Comparison of ENCODE assay signal across 30 cellular contexts in genomic region chr4:166280642-166281041, GRCh38.
"Had no signal": no experiment of that assay in that cellular context is flagged by ENCODE, and none has a peak within 500 bp of the region (broad histone marks: within the 10 kb centered on the region; RNA-seq: fewer than 3 reads in every experiment).

No MANE protein-coding gene starts in this region.

- H3K36me3 ChIP-seq: adrenal gland, ascending aorta, brain microvascular endothelial cell, breast epithelium, cardiac muscle cell had no signal

- H3K27me3 ChIP-seq: adrenal gland, ascending aorta, body of pancreas, brain microvascular endothelial cell, cardiac muscle cell had no signal

- H3K4me1 ChIP-seq: adrenal gland, ascending aorta, body of pancreas, breast epithelium had no signal

- H3K9me3 ChIP-seq: adrenal gland, ascending aorta, body of pancreas, breast epithelium had no signal

- H3K4me3 ChIP-seq: adrenal gland, ascending aorta, body of pancreas, breast epithelium, cardiac muscle cell had no signal

- H3K27ac ChIP-seq: adrenal gland, ascending aorta, body of pancreas, brain microvascular endothelial cell, breast epithelium, cardiac muscle cell had no signal

- DNase-seq: activated effector memory CD4-positive, alpha-beta T cell treated with anti-CD3 and anti-CD28 coated beads, Interleukin-2, amount 50 U/mL, for 16 hours; activated effector memory CD4-positive, alpha-beta T cell treated with Interleukin-2 at 50 U/mL for 16 hours; activated gamma-delta T cell; activated gamma-delta T cell treated with Interleukin-2 at 50 U/mL for 16 hours; activated naive CD4-positive, alpha-beta T cell; activated naive CD4-positive, alpha-beta T cell treated with anti-CD3 and anti-CD28 coated beads for 36 hours; activated naive CD4-positive, alpha-beta T cell treated with anti-CD3 and anti-CD28 coated beads, Interleukin-2, amount 10 ng/mL, durations not matched to agents 7 days and 5 days; activated naive CD4-positive, alpha-beta T cell treated with anti-CD3 and anti-CD28 coated beads, Interleukin-2, amount 50 U/mL, for 16 hours; activated naive CD4-positive, alpha-beta T cell treated with Interleukin-2 at 50 U/mL for 16 hours; activated naive CD8-positive, alpha-beta T cell treated with anti-CD3 and anti-CD28 coated beads for 36 hours; activated naive CD8-positive, alpha-beta T cell treated with anti-CD3 and anti-CD28 coated beads, Interleukin-2, amount 10 ng/mL, durations not matched to agents 7 days and 5 days; activated naive CD8-positive, alpha-beta T cell treated with anti-CD3 and anti-CD28 coated beads, Interleukin-2, amount 50 U/mL, for 24 hours; activated T-cell treated with anti-CD3 and anti-CD28 coated beads, Interleukin-2, amount 50 U/mL, for 4 hours; activated T-cell treated with anti-CD3 and anti-CD28 coated beads, Interleukin-2, amount 50 U/mL, for 48 hours; activated T-cell treated with anti-CD3 and anti-CD28 coated beads, Interleukin-2, amount 50 U/mL, for 72 hours; adrenal gland; amniotic stem cell; amygdala; anterior cingulate cortex; aorta; body of pancreas; brain microvascular endothelial cell; caudate nucleus; central memory CD4-positive, alpha-beta T cell; cerebellar nuclear complex had no signal

- ATAC-seq: activated naive CD4-positive, alpha-beta T cell treated with anti-CD3 and anti-CD28 coated beads, Interleukin-2, amount 50 U/mL, for 72 hours; activated naive CD8-positive, alpha-beta T cell treated with anti-CD3 and anti-CD28 coated beads, Interleukin-2, amount 50 U/mL, for 24 hours; activated T-cell treated with anti-CD3 and anti-CD28 coated beads, Interleukin-2, amount 50 U/mL, for 4 hours; activated T-cell treated with anti-CD3 and anti-CD28 coated beads, Interleukin-2, amount 50 U/mL, for 72 hours; activated T-helper 17 cell treated with anti-CD3 and anti-CD28 coated beads, Interleukin-2, amount 50 U/mL, for 72 hours; body of pancreas had no signal
